Comparison of ENCODE assay signal across 21 cellular contexts in genomic region chr17:43030137-43030767, GRCh38. TPM values are rescaled to one million over a fixed set of nuclear protein-coding genes. Genes with fewer than 3 reads are reported as not detected.
DNase-seq lines count a peak whose midpoint lies in the region; TF ChIP-seq lines count a peak whose summit lies in the region.
"Had no signal": no experiment of that assay in that cellular context is flagged by ENCODE, and none has a peak within 500 bp of the region (broad histone marks: within the 10 kb centered on the region; RNA-seq: fewer than 3 reads in every experiment).

No MANE protein-coding gene starts in this region.

- H3K79me2 ChIP-seq in H9 (ENCODE audit: insufficient read depth, low read length): no peaks in the 10 kb centered on the region

- no peak overlapping the region for H3K4me3 Mint-ChIP-seq in H9
- H3K4me3 Mint-ChIP-seq: activated B cell treated with CpG ODN at 0.5 μM for 24 hours; activated CD4-positive, alpha-beta memory T cell treated with anti-CD3 and anti-CD28 coated beads for 36 hours; CD4-positive, alpha-beta T cell had no signal

- TF ChIP-seq CTCF in BE2C (IDR thresholded peaks at IDR 0.05; ENCODE audit: low read depth, low read length): no peak
- TF ChIP-seq CTCF in H9 (conservative IDR thresholded peaks at IDR 0.05): no peak
- no peak for TF ChIP-seq CTCF in lower leg skin (IDR thresholded peaks at IDR 0.05)

- no peak overlapping the region for H3K27ac ChIP-seq in H9 (ENCODE audit: insufficient read length, low read depth, low read length)
- H3K27ac ChIP-seq in neuronal stem cell (replicated peaks; ENCODE audit: low read length): no peak overlapping the region
- H3K27ac ChIP-seq: SK-N-MC, suprapubic skin had no signal

- H2BK15ac ChIP-seq in H9 (ENCODE audit: low read depth, low read length): no peak overlapping the region
- H2BK15ac ChIP-seq in neuronal stem cell (ENCODE audit: low read length): no peak overlapping the region

- peaks cover 10 to 30% (median 25%) of the 10 kb centered on the region in 3 experiments; a peak in 6 of 7 replicates for H3K36me3 Mint-ChIP-seq in H9 (ENCODE audit: insufficient read depth in 1 of 3, low read depth in 3 of 3)
- H3K36me3 Mint-ChIP-seq: activated CD4-positive, alpha-beta memory T cell treated with anti-CD3 and anti-CD28 coated beads for 36 hours had no signal

- H4K20me1 ChIP-seq in H9 (ENCODE audit: control insufficient read depth, insufficient read depth, insufficient read length): no peaks in the 10 kb centered on the region

- peaks cover 67 to 79% of the 10 kb centered on the region in 2 experiments for H3K4me1 Mint-ChIP-seq in H9

- no peak overlapping the region for H2BK20ac ChIP-seq in H9 (ENCODE audit: low read depth, low read length, poor library complexity, severe bottlenecking)

- H3K23me2 ChIP-seq in H9 (ENCODE audit: insufficient read length, low read depth, low read length, poor library complexity, severe bottlenecking): peaks cover 7% of the 10 kb centered on the region

- H2BK5ac ChIP-seq in H9 (ENCODE audit: insufficient read length, low read length) (no peak overlapping the region), neuronal stem cell (ENCODE audit: low read length) (peak overlapping the region; percentile 66)

- no peak overlapping the region for H2BK12ac ChIP-seq in H9 (ENCODE audit: insufficient read length, low read depth, low read length)
- no peak overlapping the region for H2BK12ac ChIP-seq in neuronal stem cell (ENCODE audit: low read length)

- H3K36me3 ChIP-seq in BE2C (no peaks in the 10 kb centered on the region; the same call in 1 of the 2 replicates), neuronal stem cell (replicated peaks in 1 of 2; ENCODE audit: control insufficient read depth in 2 of 2, insufficient read depth in 2 of 2, low read length in 2 of 2) (peaks cover 0 to 12% of the 10 kb centered on the region in 2 donors)
- H3K36me3 ChIP-seq: adrenal gland, MG63, sigmoid colon, suprapubic skin had no signal

- H3K79me1 ChIP-seq in H9 (ENCODE audit: insufficient read depth, low read depth, low read length, poor library complexity, severe bottlenecking): no peaks in the 10 kb centered on the region
- H3K79me1 ChIP-seq in neuronal stem cell (ENCODE audit: low read depth, low read length): no peaks in the 10 kb centered on the region

- H4K91ac ChIP-seq in H9 (ENCODE audit: insufficient read length, low read depth, low read length) (no peak overlapping the region), neuronal stem cell (ENCODE audit: low read depth, low read length, poor library complexity) (no peak overlapping the region)

- no peak overlapping the region for H4K5ac ChIP-seq in H9 (ENCODE audit: insufficient read length, low read depth, low read length)

- H2AK5ac ChIP-seq in H9 (ENCODE audit: insufficient read length, low read length) (no peak overlapping the region), neuronal stem cell (ENCODE audit: low read depth, low read length) (no peak overlapping the region)

- H2AFZ ChIP-seq in H9 (ENCODE audit: low read length) (no peak overlapping the region), neuronal stem cell (ENCODE audit: low read length) (no peak overlapping the region)

- intact Hi-C loops in lower leg skin (cut with DNase I; ENCODE audit: low total_unique reads): no loop called here

- no peak overlapping the region for H3K4me3 ChIP-seq in BE2C (ENCODE audit: low read depth, low read length)
- H3K4me3 ChIP-seq in neuronal stem cell (ENCODE audit: low read length in 2 of 2): no peak overlapping the region
- H3K4me3 ChIP-seq in lower leg skin (ENCODE audit: low read depth, poor library complexity, severe bottlenecking): no peak overlapping the region
- H3K4me3 ChIP-seq: adrenal gland, lung, MG63, sigmoid colon, SK-N-MC, suprapubic skin had no signal

- no peak overlapping the region for H3K18ac ChIP-seq in H9 (ENCODE audit: insufficient read length, low read depth, low read length)
- no peak overlapping the region for H3K18ac ChIP-seq in neuronal stem cell (ENCODE audit: low read length)

- H3K4me2 ChIP-seq in H9 (ENCODE audit: insufficient read depth, insufficient read length, low read length): no peak overlapping the region
- H3K4me2 ChIP-seq in neuronal stem cell (ENCODE audit: insufficient read depth, low read length, poor library complexity, severe bottlenecking): no peak overlapping the region

- H3K56ac ChIP-seq in H9 (ENCODE audit: insufficient read length, low read depth, low read length): no peak overlapping the region

- H3K9ac ChIP-seq in H9 (ENCODE audit: extremely low read depth, insufficient read length, low read length): no peak overlapping the region
- peak overlapping the region; percentile 47 for H3K9ac ChIP-seq in neuronal stem cell (ENCODE audit: low read depth, low read length, poor library complexity)

- H3K9me3 ChIP-seq in BE2C (no peaks in the 10 kb centered on the region), H9 (ENCODE audit: control insufficient read depth, low read depth, low read length) (no peaks in the 10 kb centered on the region), neuronal stem cell (replicated peaks in 1 of 2; ENCODE audit: control insufficient read depth in 2 of 2, insufficient read depth in 1 of 2, low read depth in 1 of 2, low read length in 2 of 2) (peaks cover 0 to 1% of the 10 kb centered on the region in 2 donors)
- H3K9me3 ChIP-seq: adrenal gland, MG63, sigmoid colon, suprapubic skin had no signal

- H3K27me3 Mint-ChIP-seq in H9 (ENCODE audit: low read depth): no peaks in the 10 kb centered on the region
- H3K27me3 Mint-ChIP-seq: activated B cell treated with CpG ODN at 0.5 μM for 24 hours; activated CD4-positive, alpha-beta memory T cell treated with anti-CD3 and anti-CD28 coated beads for 36 hours; CD4-positive, alpha-beta T cell had no signal

- no peak overlapping the region for H3K23ac ChIP-seq in H9 (ENCODE audit: insufficient read length, low read depth, low read length)
- H3K23ac ChIP-seq in neuronal stem cell (ENCODE audit: low read depth, low read length, poor library complexity): no peak overlapping the region

- H3K4me1 ChIP-seq in BE2C: peaks cover 20% of the 10 kb centered on the region
- H3K4me1 ChIP-seq in H9 (ENCODE audit: insufficient read depth, low read length): peaks cover 20% of the 10 kb centered on the region
- peaks cover 34 to 40% of the 10 kb centered on the region in 2 donors for H3K4me1 ChIP-seq in neuronal stem cell (ENCODE audit: control insufficient read depth in 2 of 2, insufficient read depth in 1 of 2, low read depth in 1 of 2, low read length in 2 of 2)
- H3K4me1 ChIP-seq: adrenal gland had no signal

- WGBS in H9 (ENCODE audit: extremely low coverage, insufficient read length, low lambda C conversion rate): no CpG with 5 or more reads among the region's 6 CpGs
- no CpG with 5 or more reads among the region's 6 CpGs for WGBS in neuronal stem cell (ENCODE audit: extremely low coverage in 2 of 2, insufficient read length in 2 of 2, insufficient replicate concordance in 1 of 2), 2 donors
- WGBS in lower leg skin, 2 donors: 68 to 75% methylated on average over 6 of the region's 6 CpGs

- peak overlapping the region in 2 of 3 experiments; percentile 17 to 41; a peak in 5 of 7 replicates for H3K27ac Mint-ChIP-seq in H9
- H3K27ac Mint-ChIP-seq: activated B cell treated with CpG ODN at 0.5 μM for 24 hours; activated CD4-positive, alpha-beta memory T cell treated with anti-CD3 and anti-CD28 coated beads for 36 hours; CD4-positive, alpha-beta T cell had no signal

- H2BK120ac ChIP-seq in H9 (ENCODE audit: low read depth, low read length, poor library complexity, severe bottlenecking): no peak overlapping the region
- no peak overlapping the region for H2BK120ac ChIP-seq in neuronal stem cell (ENCODE audit: low read depth, low read length)

- H4K8ac ChIP-seq in H9 (replicated peaks; ENCODE audit: insufficient read length, low read depth, low read length): no peak overlapping the region
- no peak overlapping the region for H4K8ac ChIP-seq in neuronal stem cell (ENCODE audit: low read depth, low read length)

- H3T11ph ChIP-seq in H9 (ENCODE audit: low read length): no peak overlapping the region

- TF ChIP-seq POLR2A in lower leg skin (IDR thresholded peaks at IDR 0.05): no peak

- DNase-seq in BE2C (peak; percentile 50), H9 (no peak), globus pallidus (ENCODE audit: low spot score) (peak; percentile 49), neuronal stem cell (ENCODE audit: low spot score) (no peak), 8988T (no peak), NCI-H2029 treated with DMSO at 0.1 percent for 48 hours (lab: John Stamatoyannopoulos, UW) (no peak), lower leg skin (ENCODE audit: low spot score in 2 of 2) (no peak), T1000 (lab: John Stamatoyannopoulos, UW) (no peak)
- DNase-seq: activated B cell treated with CpG ODN at 0.5 μM for 24 hours; activated CD4-positive, alpha-beta memory T cell treated with anti-CD3 and anti-CD28 coated beads for 36 hours; activated gamma-delta T cell; CD4-positive, alpha-beta T cell; MG63; NCI-H1417; NCI-H526; sigmoid colon had no signal

- H3K14ac ChIP-seq in H9 (ENCODE audit: insufficient read depth, low read length) (no peak overlapping the region), neuronal stem cell (ENCODE audit: low read length) (no peak overlapping the region)

- H3K4ac ChIP-seq in H9 (ENCODE audit: low read depth, low read length) (no peak overlapping the region), neuronal stem cell (ENCODE audit: low read length) (no peak overlapping the region)

- no peaks in the 10 kb centered on the region for H3K9me3 Mint-ChIP-seq in H9
- H3K9me3 Mint-ChIP-seq: activated B cell treated with CpG ODN at 0.5 μM for 24 hours; activated CD4-positive, alpha-beta memory T cell treated with anti-CD3 and anti-CD28 coated beads for 36 hours; CD4-positive, alpha-beta T cell had no signal

- H3K27me3 ChIP-seq in BE2C (no peaks in the 10 kb centered on the region), H9 (ENCODE audit: insufficient read depth, low read length) (no peaks in the 10 kb centered on the region), neuronal stem cell (ENCODE audit: control insufficient read depth in 3 of 3, insufficient read depth in 3 of 3, low read depth in 1 of 3, low read length in 3 of 3) (no peaks in the 10 kb centered on the region)
- H3K27me3 ChIP-seq: adrenal gland, MG63, sigmoid colon, suprapubic skin had no signal

RNA-seq across cellular contexts. Expression of gene RND2, which starts 5.2 kb away (rescaled TPM):
- 7.4 TPM for polyA plus RNA-seq in BE2C (2012; ENCODE audit: insufficient read depth, insufficient read length, low read depth)
- total RNA-seq in H9 (2021) (47.8 and 50.7 TPM in 2 replicates), lower leg skin (1 to 10 TPM in 2 of 4 donors, under 1 TPM in 2; 0.65 to 2.7 (median 1.0) TPM)
- polyA plus RNA-seq in neuronal stem cell (2013, experiment 1 of 2): 48.5 TPM
- polyA plus RNA-seq in neuronal stem cell (2013, experiment 2 of 2): 47.8 TPM
- total RNA-seq: RPMI7951 had no signal

RNA-seq across cellular contexts. Expression of gene VAT1, which starts 8.1 kb away (rescaled TPM):
- polyA plus RNA-seq in BE2C (2012; ENCODE audit: insufficient read depth, insufficient read length, low read depth): 769 TPM
- total RNA-seq in H9 (2021): 262 and 274 TPM in 2 replicates
- 220 TPM for polyA plus RNA-seq in neuronal stem cell (2013, experiment 1 of 2)
- 211 TPM for polyA plus RNA-seq in neuronal stem cell (2013, experiment 2 of 2)
- 100 to 1,000 TPM; 209 to 329 (median 254) TPM for total RNA-seq in lower leg skin

RNA-seq across cellular contexts. Expression of gene IFI35, which starts 23.7 kb away (rescaled TPM):
- polyA plus RNA-seq in BE2C (2012; ENCODE audit: insufficient read depth, insufficient read length, low read depth): 2.2 TPM
- 3.1 and 4.2 TPM in 2 replicates for total RNA-seq in H9 (2021)
- polyA plus RNA-seq in neuronal stem cell (2013, experiment 1 of 2): 0.26 TPM
- 0.29 TPM for polyA plus RNA-seq in neuronal stem cell (2013, experiment 2 of 2)
- total RNA-seq in lower leg skin: 10 to 100 TPM in 3 of 4 donors, 1 to 10 TPM in 1; 7.6 to 18.5 (median 16.9) TPM

RNA-seq across cellular contexts. Expression of gene RPL27, which starts 32.0 kb away (rescaled TPM):
- 1,966 TPM for polyA plus RNA-seq in BE2C (2012; ENCODE audit: insufficient read depth, insufficient read length, low read depth)
- total RNA-seq in H9 (2021): 1,514 and 1,552 TPM in 2 replicates
- polyA plus RNA-seq in neuronal stem cell (2013, experiment 1 of 2): 5,619 TPM
- 5,702 TPM for polyA plus RNA-seq in neuronal stem cell (2013, experiment 2 of 2)
- total RNA-seq in lower leg skin: 1,000 to 10,000 TPM; 1,091 to 1,783 (median 1,434) TPM

RNA-seq across cellular contexts. Expression of gene RUNDC1, which starts 49.9 kb away (rescaled TPM):
- polyA plus RNA-seq in BE2C (2012; ENCODE audit: insufficient read depth, insufficient read length, low read depth): 19.9 TPM
- 18.3 and 18.8 TPM in 2 replicates for total RNA-seq in H9 (2021)
- 7.7 TPM for polyA plus RNA-seq in neuronal stem cell (2013, experiment 1 of 2)
- 7.3 TPM for polyA plus RNA-seq in neuronal stem cell (2013, experiment 2 of 2)
- 10 to 100 TPM; 12.6 to 16.0 (median 13.0) TPM for total RNA-seq in lower leg skin

Comparison
In these comparisons a context has a peak if more than half of its experiments do, and no peak if none do; other contexts are left out.
1. DNase-seq: peak in BE2C (single experiment) and globus pallidus (single experiment); none in H9 (single experiment), neuronal stem cell (single experiment), 8988T (single experiment), NCI-H2029 treated with DMSO at 0.1 percent for 48 hours (single experiment), lower leg skin (0 of 2) and T1000 (single experiment).
2. RNA of gene RND2, which starts 5.2 kb away (total RNA-seq): 47.8 to 50.7 TPM in H9; 0.65 to 2.7 TPM in lower leg skin; every median in the first group is over 10 times any median in the second.